Comparison of ENCODE assay signal across 15 cellular contexts in the genomic region with DNA sequence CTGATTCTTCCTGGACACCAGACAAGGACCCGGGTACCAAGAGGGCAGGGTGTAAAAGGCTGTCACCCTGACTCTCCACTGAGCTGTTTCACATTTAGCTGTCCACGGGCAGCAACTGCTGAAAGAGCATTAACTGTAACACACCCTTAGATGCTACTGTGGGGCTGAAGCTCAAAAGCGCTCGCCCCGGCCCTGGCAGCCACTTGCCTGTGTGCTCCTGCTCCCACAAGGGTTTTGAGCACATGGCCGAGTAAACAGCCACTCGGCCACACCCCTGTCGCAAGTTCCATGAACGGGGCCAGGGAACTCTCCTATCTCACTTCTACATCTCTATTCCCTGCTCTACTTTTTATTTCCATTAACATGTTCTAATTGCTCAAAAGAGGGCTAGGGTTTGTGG.
DNase-seq lines count a peak whose midpoint lies in the region; ATAC-seq and TF ChIP-seq lines count a peak whose summit lies in the region.
"Had no signal": no experiment of that assay in that cellular context is flagged by ENCODE, and none has a peak within 500 bp of the region (broad histone marks: within the 10 kb centered on the region; RNA-seq: fewer than 3 reads in every experiment).

No MANE protein-coding gene starts in this region.

- no peaks in the 10 kb centered on the region for H3K27me3 ChIP-seq in testis

- POLR2A ChIA-PET in WTC11 (lab: Charles Lee), result no interaction called here
- POLR2A ChIA-PET in MCF 10A (lab: Yijun Ruan, JAX), result no interaction called here

- H3K36me3 Mint-ChIP-seq in WTC11 (no peaks in the 10 kb centered on the region), nephron (ENCODE audit: low read depth) (no peaks in the 10 kb centered on the region), MCF 10A (ENCODE audit: insufficient read depth, unreplicated experiment) (no peaks in the 10 kb centered on the region)
- H3K36me3 Mint-ChIP-seq: CD4-positive, alpha-beta memory T cell had no signal

- no peak overlapping the region for H3K27ac ChIP-seq in testis
- H3K27ac ChIP-seq: RWPE1 had no signal

- intact Hi-C loops in testis (cut with DNase I; ENCODE audit: low total_unique reads), result no loop called here
- intact Hi-C loops in MCF 10A (cut with micrococcal nuclease), result no loop called here

- no peak overlapping the region for H3K4me3 Mint-ChIP-seq in WTC11
- no peak overlapping the region for H3K4me3 Mint-ChIP-seq in nephron
- no peak overlapping the region for H3K4me3 Mint-ChIP-seq in MCF 10A (ENCODE audit: unreplicated experiment)
- H3K4me3 Mint-ChIP-seq: CD4-positive, alpha-beta memory T cell had no signal

- H3K4me1 Mint-ChIP-seq in WTC11 (peaks cover 11% of the 10 kb centered on the region), nephron (peaks cover 56% of the 10 kb centered on the region), MCF 10A (ENCODE audit: insufficient read depth, unreplicated experiment) (no peaks in the 10 kb centered on the region)
- H3K4me1 Mint-ChIP-seq: CD4-positive, alpha-beta memory T cell had no signal

- H3K36me3 ChIP-seq in testis (ENCODE audit: low read depth, missing control alignments), result no peaks in the 10 kb centered on the region
- H3K36me3 ChIP-seq: HAP-1 had no signal

- H3K4me1 ChIP-seq in testis, result no peaks in the 10 kb centered on the region

- peak; percentile 13 for DNase-seq in WTC11 (ENCODE audit: low spot score)
- DNase-seq in islet precursor cell, result peak; percentile 53
- DNase-seq in testis, result peak; percentile 28
- DNase-seq in ACHN, result no peak
- no peak for DNase-seq in MCF 10A (ENCODE audit: unreplicated experiment)
- DNase-seq: DMS79, MV-4-11, NCI-H2029, NCI-H748 treated with DMSO at 0.1 percent for 48 hours had no signal

- CTCF ChIA-PET in WTC11 (lab: Charles Lee) (no interaction called here), MCF 10A (lab: Yijun Ruan, JAX) (interaction anchor here (0.5 kb wide), 1 partner anchor 185 kb away, joined by 3 read pairs; no protein-coding TSS in a partner anchor)

- H3K9me3 Mint-ChIP-seq in WTC11, result no peaks in the 10 kb centered on the region
- H3K9me3 Mint-ChIP-seq in nephron, result no peaks in the 10 kb centered on the region
- H3K9me3 Mint-ChIP-seq in MCF 10A (ENCODE audit: unreplicated experiment), result no peaks in the 10 kb centered on the region

- H3K27ac Mint-ChIP-seq in WTC11, result no peak overlapping the region
- H3K27ac Mint-ChIP-seq in nephron, result peak overlapping the region in 2 of 3 experiments; percentile 3 to 16
- no peak overlapping the region for H3K27ac Mint-ChIP-seq in MCF 10A (ENCODE audit: low read depth, unreplicated experiment)
- H3K27ac Mint-ChIP-seq: CD4-positive, alpha-beta memory T cell had no signal

- in situ Hi-C loops in ACHN (cut with HindIII; ENCODE audit: low pct_ligation_motif_present, low pct_unique_long_range_greater_than_20kb, low sequenced_read_pairs), result no loop called here

- no peak for TF ChIP-seq POLR2A in testis (IDR thresholded peaks at IDR 0.05)

- BruUV-seq in MCF 10A (replicated peaks; lab: Mats Ljungman, UMichigan), result no TSS peak

- TF ChIP-seq CTCF in WTC11 (IDR thresholded peaks at IDR 0.05) (no peak), nephron (IDR thresholded peaks at IDR 0.05; ENCODE audit: unreplicated experiment in 3 of 3) (no peak), testis (IDR thresholded peaks at IDR 0.05) (no peak), MCF 10A (IDR thresholded peaks at IDR 0.05; ENCODE audit: unreplicated experiment) (no peak)

- H3K27me3 Mint-ChIP-seq in WTC11 (ENCODE audit: low read depth) (no peaks in the 10 kb centered on the region), nephron (ENCODE audit: low read depth) (no peaks in the 10 kb centered on the region), MCF 10A (ENCODE audit: insufficient read depth, unreplicated experiment) (peaks cover 53% of the 10 kb centered on the region)
- H3K27me3 Mint-ChIP-seq: CD4-positive, alpha-beta memory T cell had no signal

- peak overlapping the region in 1 of 2 donors; percentile 9 for H3K4me3 ChIP-seq in testis
- H3K4me3 ChIP-seq: HAP-1 had no signal

- ATAC-seq in WTC11 (no peak; the same call in 1 of the 2 replicates), HG03520 (IDR thresholded peaks at IDR 0.05; ENCODE audit: unreplicated experiment) (no peak), GM21526 (IDR thresholded peaks at IDR 0.05; ENCODE audit: low FRiP score, unreplicated experiment) (no peak)

- 20 to 35% methylated on average over 9 of the region's 9 CpGs for WGBS in testis, 2 donors

- no peaks in the 10 kb centered on the region for H3K9me3 ChIP-seq in testis
- H3K9me3 ChIP-seq: HAP-1 had no signal

TF ChIP-seq in WTC11, 78 proteins besides CTCF, POLR2A, EP300 and RAD21 (continues in another document):
- TF ChIP-seq OVOL2 (CRISPR knock-in tag; IDR thresholded peaks at IDR 0.05; ENCODE audit: borderline replicate concordance) (no peak), USF2 (CRISPR knock-in tag; IDR thresholded peaks at IDR 0.05) (no peak), GRHL2 (CRISPR knock-in tag; IDR thresholded peaks at IDR 0.05; ENCODE audit: insufficient replicate concordance, severe bottlenecking) (no peak), SMAD3 (CRISPR knock-in tag; IDR thresholded peaks at IDR 0.05; ENCODE audit: borderline replicate concordance) (no peak), JAZF1 (CRISPR knock-in tag; IDR thresholded peaks at IDR 0.05) (no peak), ATF6 (CRISPR knock-in tag; IDR thresholded peaks at IDR 0.05) (no peak), PRRX2 (CRISPR knock-in tag; IDR thresholded peaks at IDR 0.05) (no peak)
- TF ChIP-seq, protein P1, sequence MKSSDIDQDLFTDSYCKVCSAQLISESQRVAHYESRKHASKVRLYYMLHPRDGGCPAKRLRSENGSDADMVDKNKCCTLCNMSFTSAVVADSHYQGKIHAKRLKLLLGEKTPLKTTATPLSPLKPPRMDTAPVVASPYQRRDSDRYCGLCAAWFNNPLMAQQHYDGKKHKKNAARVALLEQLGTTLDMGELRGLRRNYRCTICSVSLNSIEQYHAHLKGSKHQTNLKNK (CRISPR knock-in tag; IDR thresholded peaks at IDR 0.05), result no peak
- TF ChIP-seq, protein P2, sequence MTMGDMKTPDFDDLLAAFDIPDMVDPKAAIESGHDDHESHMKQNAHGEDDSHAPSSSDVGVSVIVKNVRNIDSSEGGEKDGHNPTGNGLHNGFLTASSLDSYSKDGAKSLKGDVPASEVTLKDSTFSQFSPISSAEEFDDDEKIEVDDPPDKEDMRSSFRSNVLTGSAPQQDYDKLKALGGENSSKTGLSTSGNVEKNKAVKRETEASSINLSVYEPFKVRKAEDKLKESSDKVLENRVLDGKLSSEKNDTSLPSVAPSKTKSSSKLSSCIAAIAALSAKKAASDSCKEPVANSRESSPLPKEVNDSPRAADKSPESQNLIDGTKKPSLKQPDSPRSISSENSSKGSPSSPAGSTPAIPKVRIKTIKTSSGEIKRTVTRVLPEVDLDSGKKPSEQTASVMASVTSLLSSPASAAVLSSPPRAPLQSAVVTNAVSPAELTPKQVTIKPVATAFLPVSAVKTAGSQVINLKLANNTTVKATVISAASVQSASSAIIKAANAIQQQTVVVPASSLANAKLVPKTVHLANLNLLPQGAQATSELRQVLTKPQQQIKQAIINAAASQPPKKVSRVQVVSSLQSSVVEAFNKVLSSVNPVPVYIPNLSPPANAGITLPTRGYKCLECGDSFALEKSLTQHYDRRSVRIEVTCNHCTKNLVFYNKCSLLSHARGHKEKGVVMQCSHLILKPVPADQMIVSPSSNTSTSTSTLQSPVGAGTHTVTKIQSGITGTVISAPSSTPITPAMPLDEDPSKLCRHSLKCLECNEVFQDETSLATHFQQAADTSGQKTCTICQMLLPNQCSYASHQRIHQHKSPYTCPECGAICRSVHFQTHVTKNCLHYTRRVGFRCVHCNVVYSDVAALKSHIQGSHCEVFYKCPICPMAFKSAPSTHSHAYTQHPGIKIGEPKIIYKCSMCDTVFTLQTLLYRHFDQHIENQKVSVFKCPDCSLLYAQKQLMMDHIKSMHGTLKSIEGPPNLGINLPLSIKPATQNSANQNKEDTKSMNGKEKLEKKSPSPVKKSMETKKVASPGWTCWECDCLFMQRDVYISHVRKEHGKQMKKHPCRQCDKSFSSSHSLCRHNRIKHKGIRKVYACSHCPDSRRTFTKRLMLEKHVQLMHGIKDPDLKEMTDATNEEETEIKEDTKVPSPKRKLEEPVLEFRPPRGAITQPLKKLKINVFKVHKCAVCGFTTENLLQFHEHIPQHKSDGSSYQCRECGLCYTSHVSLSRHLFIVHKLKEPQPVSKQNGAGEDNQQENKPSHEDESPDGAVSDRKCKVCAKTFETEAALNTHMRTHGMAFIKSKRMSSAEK (CRISPR knock-in tag; IDR thresholded peaks at IDR 0.05; ENCODE audit: borderline replicate concordance), result no peak
- TF ChIP-seq, protein P3, sequence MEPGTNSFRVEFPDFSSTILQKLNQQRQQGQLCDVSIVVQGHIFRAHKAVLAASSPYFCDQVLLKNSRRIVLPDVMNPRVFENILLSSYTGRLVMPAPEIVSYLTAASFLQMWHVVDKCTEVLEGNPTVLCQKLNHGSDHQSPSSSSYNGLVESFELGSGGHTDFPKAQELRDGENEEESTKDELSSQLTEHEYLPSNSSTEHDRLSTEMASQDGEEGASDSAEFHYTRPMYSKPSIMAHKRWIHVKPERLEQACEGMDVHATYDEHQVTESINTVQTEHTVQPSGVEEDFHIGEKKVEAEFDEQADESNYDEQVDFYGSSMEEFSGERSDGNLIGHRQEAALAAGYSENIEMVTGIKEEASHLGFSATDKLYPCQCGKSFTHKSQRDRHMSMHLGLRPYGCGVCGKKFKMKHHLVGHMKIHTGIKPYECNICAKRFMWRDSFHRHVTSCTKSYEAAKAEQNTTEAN (CRISPR knock-in tag; IDR thresholded peaks at IDR 0.05), result no peak

Comparison
In these comparisons a context has a peak if more than half of its experiments do, and no peak if none do; other contexts are left out.
1. DNase-seq: peak in WTC11 (single experiment), islet precursor cell (single experiment) and testis (single experiment); none in ACHN (single experiment) and MCF 10A (single experiment).
2. H3K27ac Mint-ChIP-seq: peak in nephron (2 of 3); none in WTC11 (single experiment) and MCF 10A (single experiment).